Comparison of ENCODE assay signal across 22 cellular contexts in the genomic region with DNA sequence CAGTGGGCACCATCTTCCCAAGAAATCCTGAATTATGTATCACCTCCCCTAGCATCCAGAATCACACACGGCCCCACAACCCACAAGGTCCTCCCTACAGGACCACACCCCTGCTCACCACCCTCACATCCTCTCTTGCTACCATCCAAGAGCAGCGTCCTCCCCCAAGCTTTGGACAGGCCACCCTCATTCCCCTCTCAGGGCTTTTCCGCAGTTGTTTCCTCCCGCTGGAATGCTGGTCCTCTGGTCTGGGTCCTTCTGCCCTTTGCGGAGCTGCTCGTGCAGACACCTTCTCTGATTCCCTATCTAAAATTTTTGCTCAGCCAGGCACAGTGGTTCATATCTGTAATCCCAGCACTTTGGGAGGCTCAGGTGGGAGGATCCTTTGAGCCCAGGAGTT. TPM values are rescaled to one million over a fixed set of nuclear protein-coding genes. Genes with fewer than 3 reads are reported as not detected.
A peak's percentile ranks its signal among the peaks of the same experiment; 100 is the strongest.
DNase-seq lines count a peak whose midpoint lies in the region; ATAC-seq, FAIRE-seq and TF ChIP-seq lines count a peak whose summit lies in the region.
"Had no signal": no experiment of that assay in that cellular context is flagged by ENCODE, and none has a peak within 500 bp of the region (broad histone marks: within the 10 kb centered on the region; RNA-seq: fewer than 3 reads in every experiment).

No MANE protein-coding gene starts in this region.

- H4K91ac ChIP-seq in mesenchymal stem cell (ENCODE audit: low read length) = no peak overlapping the region

- H3K27ac ChIP-seq in heart right ventricle (peak overlapping the region in 8 of 10 donors; percentile 85 to 99 (median 95)), astrocyte (ENCODE audit: low read depth, low read length) (no peak overlapping the region), mesenchymal stem cell (ENCODE audit: low read length, poor library complexity, severe bottlenecking) (no peak overlapping the region), suprapubic skin (peak overlapping the region; percentile 96)
- H3K27ac ChIP-seq: BLaER1 treated with 17β-estradiol and CSF1 and Interleukin-3, amounts not matched to agents 10 nM and 100 nM; vagina had no signal

- no peak overlapping the region for H3K23ac ChIP-seq in mesenchymal stem cell (ENCODE audit: low read length in 2 of 2)

- ATAC-seq in heart right ventricle (no peak), left cardiac atrium (no peak)
- no peak for ATAC-seq in activated naive CD4-positive, alpha-beta T cell treated with anti-CD3 and anti-CD28 coated beads, Interleukin-2, amount 50 U/mL, for 72 hours
- ATAC-seq: left colon, WTC11 had no signal

- peaks cover 2% of the 10 kb centered on the region for H3K36me3 Mint-ChIP-seq in astrocyte (ENCODE audit: low read depth, unreplicated experiment)
- peaks cover 4 to 15% of the 10 kb centered on the region in 2 donors for H3K36me3 Mint-ChIP-seq in activated naive CD4-positive, alpha-beta T cell treated with anti-CD3 and anti-CD28 coated beads, Interleukin-2, amount 50 U/mL, for 72 hours
- H3K36me3 Mint-ChIP-seq: WTC11 had no signal

- H3K4me3 ChIP-seq in heart right ventricle (no peak overlapping the region), astrocyte (ENCODE audit: insufficient read depth, low read depth, low read length) (no peak overlapping the region), mesenchymal stem cell (ENCODE audit: insufficient read depth in 1 of 2, low read depth in 1 of 2, low read length in 2 of 2) (no peak overlapping the region), suprapubic skin (no peak overlapping the region)
- H3K4me3 ChIP-seq: BLaER1 treated with 17β-estradiol and CSF1 and Interleukin-3, amounts not matched to agents 10 nM and 100 nM; vagina had no signal

- no peak for TF ChIP-seq POLR2A in suprapubic skin (IDR thresholded peaks at IDR 0.05)

- no peak for DNase-seq in heart right ventricle
- no peak for DNase-seq in left cardiac atrium
- no peak for DNase-seq in astrocyte (ENCODE audit: low read depth)
- no peak for DNase-seq in mesenchymal stem cell
- DNase-seq in suprapubic skin (ENCODE audit: low spot score in 2 of 2) = no peak
- no peak for DNase-seq in activated naive CD4-positive, alpha-beta T cell treated with anti-CD3 and anti-CD28 coated beads, Interleukin-2, amount 50 U/mL, for 72 hours (ENCODE audit: low spot score in 2 of 2)
- DNase-seq in frontal cortex (ENCODE audit: low spot score in 2 of 2) = no peak
- DNase-seq in DMS114 treated with DMSO at 0.1 percent for 48 hours (lab: John Stamatoyannopoulos, UW; ENCODE audit: unreplicated experiment) = no peak
- DNase-seq: ACHN; activated CD8-positive, alpha-beta memory T cell treated with anti-CD3 and anti-CD28 coated beads for 24 hours; activated naive CD4-positive, alpha-beta T cell treated with anti-CD3 and anti-CD28 coated beads, Interleukin-2, amount 50 U/mL, for 16 hours; activated T-cell treated with anti-CD3 and anti-CD28 coated beads, Interleukin-2, amount 50 U/mL, for 48 hours; effector CD4-positive, alpha-beta T cell; EL; GOT3; left colon; NCI-H1048; NCI-H187 treated with DMSO at 0.1 percent for 48 hours; T-helper 9 cell had no signal

- H3K27me3 ChIP-seq in heart right ventricle = no peaks in the 10 kb centered on the region
- no peaks in the 10 kb centered on the region for H3K27me3 ChIP-seq in astrocyte (ENCODE audit: insufficient read depth, low read length)
- H3K27me3 ChIP-seq in mesenchymal stem cell (ENCODE audit: control insufficient read depth in 1 of 2, insufficient read depth in 1 of 2, low read length in 2 of 2) = no peaks in the 10 kb centered on the region
- H3K27me3 ChIP-seq in suprapubic skin = no peaks in the 10 kb centered on the region
- H3K27me3 ChIP-seq: BLaER1 treated with 17β-estradiol and CSF1 and Interleukin-3, amounts not matched to agents 10 nM and 100 nM; vagina had no signal

- WGBS in heart right ventricle, 2 donors = 80 to 86% methylated on average over 6 of the region's 6 CpGs
- WGBS in mesenchymal stem cell = 93% methylated on average over 6 of the region's 6 CpGs
- WGBS in suprapubic skin = 85% methylated on average over 6 of the region's 6 CpGs

- no peaks in the 10 kb centered on the region for H3K36me3 ChIP-seq in heart right ventricle
- no peaks in the 10 kb centered on the region for H3K36me3 ChIP-seq in astrocyte (ENCODE audit: insufficient read depth, low read length)
- no peaks in the 10 kb centered on the region for H3K36me3 ChIP-seq in mesenchymal stem cell (ENCODE audit: control insufficient read depth in 1 of 2, insufficient read depth in 2 of 2, low read depth in 1 of 2, low read length in 2 of 2)
- H3K36me3 ChIP-seq in suprapubic skin = no peaks in the 10 kb centered on the region
- H3K36me3 ChIP-seq: BLaER1 treated with 17β-estradiol and CSF1 and Interleukin-3, amounts not matched to agents 10 nM and 100 nM; vagina had no signal

- H2AFZ ChIP-seq in astrocyte (ENCODE audit: low read depth, low read length) (no peak overlapping the region), mesenchymal stem cell (ENCODE audit: low read depth, low read length) (no peak overlapping the region)

- FAIRE-seq in astrocyte (lab: Jason Lieb, UNC) (no peak), frontal cortex (lab: Jason Lieb, UNC) (no peak)

- peak overlapping the region in 1 of 2 experiments; percentile 14 for H3K4ac ChIP-seq in mesenchymal stem cell (ENCODE audit: low read depth in 1 of 2, low read length in 2 of 2)

- H3K4me3 Mint-ChIP-seq in astrocyte (ENCODE audit: unreplicated experiment) = no peak overlapping the region
- H3K4me3 Mint-ChIP-seq: WTC11 had no signal

- TF ChIP-seq CTCF in heart right ventricle (IDR thresholded peaks at IDR 0.05) = no peak
- TF ChIP-seq CTCF in astrocyte (IDR thresholded peaks at IDR 0.05; ENCODE audit: insufficient read depth, low read depth, low read length) = no peak
- no peak for TF ChIP-seq CTCF in suprapubic skin (IDR thresholded peaks at IDR 0.05)

- peak overlapping the region; percentile 12 for H2BK15ac ChIP-seq in mesenchymal stem cell (ENCODE audit: low read depth, poor library complexity, severe bottlenecking)

- peaks cover 41 to 88% (median 76%) of the 10 kb centered on the region in 9 donors for H3K4me1 ChIP-seq in heart right ventricle
- H3K4me1 ChIP-seq in astrocyte (ENCODE audit: insufficient read depth, low read length) = peaks cover 56% of the 10 kb centered on the region
- peaks cover 41% of the 10 kb centered on the region for H3K4me1 ChIP-seq in mesenchymal stem cell (ENCODE audit: control insufficient read depth, insufficient read depth, low read depth, low read length)
- H3K4me1 ChIP-seq in suprapubic skin = peaks cover 87% of the 10 kb centered on the region

- peak overlapping the region; percentile 9 for H3K27ac Mint-ChIP-seq in astrocyte (ENCODE audit: unreplicated experiment)
- no peak overlapping the region for H3K27ac Mint-ChIP-seq in activated naive CD4-positive, alpha-beta T cell treated with anti-CD3 and anti-CD28 coated beads, Interleukin-2, amount 50 U/mL, for 72 hours
- H3K27ac Mint-ChIP-seq: WTC11 had no signal

- H3K14ac ChIP-seq in mesenchymal stem cell (ENCODE audit: low read length in 2 of 2) = no peak overlapping the region

- no peaks in the 10 kb centered on the region for H3K79me2 ChIP-seq in astrocyte (ENCODE audit: insufficient read depth, low read length)

- H3K4me2 ChIP-seq in astrocyte (ENCODE audit: low read length) (no peak overlapping the region), mesenchymal stem cell (ENCODE audit: low read length, poor library complexity, severe bottlenecking) (no peak overlapping the region)

- no peaks in the 10 kb centered on the region for H4K20me1 ChIP-seq in astrocyte (ENCODE audit: insufficient read depth, low read length)
- H4K20me1 ChIP-seq: BLaER1 treated with 17β-estradiol and CSF1 and Interleukin-3, amounts not matched to agents 10 nM and 100 nM had no signal

- H3K18ac ChIP-seq in mesenchymal stem cell (ENCODE audit: low read depth in 1 of 2, low read length in 2 of 2) = no peak overlapping the region

- H3K9me3 Mint-ChIP-seq in astrocyte (ENCODE audit: unreplicated experiment) = no peaks in the 10 kb centered on the region
- H3K9me3 Mint-ChIP-seq in activated naive CD4-positive, alpha-beta T cell treated with anti-CD3 and anti-CD28 coated beads, Interleukin-2, amount 50 U/mL, for 72 hours = no peaks in the 10 kb centered on the region
- H3K9me3 Mint-ChIP-seq: WTC11 had no signal

- H2AK5ac ChIP-seq in mesenchymal stem cell (ENCODE audit: low read length, severe bottlenecking) = no peak overlapping the region

- H3K27me3 Mint-ChIP-seq in astrocyte (ENCODE audit: low read depth, unreplicated experiment) = no peaks in the 10 kb centered on the region

- H3K9ac ChIP-seq in astrocyte (ENCODE audit: low read length) (no peak overlapping the region), mesenchymal stem cell (ENCODE audit: low read length) (no peak overlapping the region)
- H3K9ac ChIP-seq: BLaER1 treated with 17β-estradiol and CSF1 and Interleukin-3, amounts not matched to agents 10 nM and 100 nM had no signal

- peak overlapping the region; percentile 33 to 90 for H2BK12ac ChIP-seq in mesenchymal stem cell (ENCODE audit: low read length in 2 of 2)

- TF ChIP-seq EP300 in suprapubic skin (IDR thresholded peaks at IDR 0.05) = no peak

- intact Hi-C loops in heart right ventricle (cut with DNase I) = loop anchor here in 8 of 10 donors (5.0 to 10.0 kb wide), 8 partner anchors 75 to 347 kb away; no protein-coding TSS in a partner anchor
- intact Hi-C loops in left cardiac atrium (cut with DNase I) = loop anchor here (2.0 to 10.0 kb wide), 2 partner anchors 157 to 185 kb away; no protein-coding TSS in a partner anchor

- H3K79me1 ChIP-seq in mesenchymal stem cell (replicated peaks; ENCODE audit: low read length, poor library complexity, severe bottlenecking) = no peaks in the 10 kb centered on the region

- H2BK5ac ChIP-seq in mesenchymal stem cell (ENCODE audit: low read depth, low read length, poor library complexity, severe bottlenecking) = no peak overlapping the region

- H3K9me3 ChIP-seq in heart right ventricle (no peaks in the 10 kb centered on the region), astrocyte (ENCODE audit: insufficient read depth, low read depth, low read length) (no peaks in the 10 kb centered on the region), mesenchymal stem cell (ENCODE audit: control insufficient read depth, low read length) (no peaks in the 10 kb centered on the region), suprapubic skin (no peaks in the 10 kb centered on the region)
- H3K9me3 ChIP-seq: BLaER1 treated with 17β-estradiol and CSF1 and Interleukin-3, amounts not matched to agents 10 nM and 100 nM; vagina had no signal

- no peak overlapping the region for H2BK120ac ChIP-seq in mesenchymal stem cell (ENCODE audit: low read depth, low read length)

- peaks cover 33% of the 10 kb centered on the region for H3K4me1 Mint-ChIP-seq in astrocyte (ENCODE audit: low read depth, unreplicated experiment)

- no peak overlapping the region for H4K8ac ChIP-seq in mesenchymal stem cell (ENCODE audit: low read length)

RNA-seq across cellular contexts. Expression of gene TOMM20, which starts 56.5 kb away (rescaled TPM):
- total RNA-seq in heart right ventricle (100 to 1,000 TPM in 3 of 10 donors, 10 to 100 TPM in 7; 85.0 to 113 (median 94.6) TPM), left cardiac atrium (10 to 100 TPM; 69.3 to 95.7 TPM), astrocyte (136 and 143 TPM in 2 replicates), suprapubic skin (100 to 1,000 TPM; 101 to 116 (median 111) TPM), frontal cortex (205 TPM)
- polyA plus RNA-seq in heart right ventricle = 10 to 100 TPM; 40.0 to 54.4 TPM
- 99.5 TPM for polyA plus RNA-seq in mesenchymal stem cell (2013, experiment 1 of 2)
- polyA plus RNA-seq in mesenchymal stem cell (2013, experiment 2 of 2) = 104 TPM
- total RNA-seq in activated naive CD4-positive, alpha-beta T cell treated with anti-CD3 and anti-CD28 coated beads, Interleukin-2, amount 50 U/mL, for 72 hours = 100 to 1,000 TPM; 144 to 147 TPM

Comparison
In these comparisons a context has a peak if more than half of its experiments do, and no peak if none do; other contexts are left out.
1. H3K27ac ChIP-seq: peak in heart right ventricle (8 of 10) and suprapubic skin (single experiment); none in astrocyte (single experiment) and mesenchymal stem cell (single experiment).